19 cellular contexts compared by ENCODE assay signal in genomic region chr10:108812296-108812695, GRCh38.
DNase-seq lines count a peak whose midpoint lies in the region; ATAC-seq, FAIRE-seq and TF ChIP-seq lines count a peak whose summit lies in the region.
"Had no signal": no experiment of that assay in that cellular context is flagged by ENCODE, and none has a peak within 500 bp of the region (broad histone marks: within the 10 kb centered on the region; RNA-seq: fewer than 3 reads in every experiment).

No MANE protein-coding gene starts in this region.

- H3K9me3 Mint-ChIP-seq in HFFc6 = peaks cover 23% of the 10 kb centered on the region; the same call in 1 of the 2 replicates
- H3K9me3 Mint-ChIP-seq in endothelial cell (ENCODE audit: unreplicated experiment) = no peaks in the 10 kb centered on the region

- H3K4me3 ChIP-seq in SK-N-SH (ENCODE audit: low read depth in 2 of 2, low read length in 1 of 2) = no peak overlapping the region
- no peak overlapping the region for H3K4me3 ChIP-seq in upper lobe of left lung
- H3K4me3 ChIP-seq: BLaER1, GM12878 had no signal

- H3F3A ChIP-seq in SK-N-SH (replicated peaks; ENCODE audit: insufficient read depth) = peaks cover 24% of the 10 kb centered on the region

- H3K36me3 Mint-ChIP-seq in HFFc6 (ENCODE audit: low read depth) = no peaks in the 10 kb centered on the region
- H3K36me3 Mint-ChIP-seq in endothelial cell (ENCODE audit: low read depth, unreplicated experiment) = no peaks in the 10 kb centered on the region
- H3K36me3 Mint-ChIP-seq: CD14-positive monocyte; CD4-positive, alpha-beta memory T cell had no signal

- POLR2A ChIA-PET in SK-N-SH (lab: Yijun Ruan, JAX) = no interaction called here

- no peaks in the 10 kb centered on the region for H3K79me2 ChIP-seq in SK-N-SH (ENCODE audit: insufficient read depth)

- no peak overlapping the region for H3K4me3 Mint-ChIP-seq in HFFc6
- no peak overlapping the region for H3K4me3 Mint-ChIP-seq in endothelial cell (ENCODE audit: unreplicated experiment)
- H3K4me3 Mint-ChIP-seq: CD14-positive monocyte; CD4-positive, alpha-beta memory T cell had no signal

- no peaks in the 10 kb centered on the region; the same call in 1 of the 2 replicates for H3K9me2 ChIP-seq in SK-N-SH

- H3K4me1 Mint-ChIP-seq in HFFc6 (ENCODE audit: low read depth) (peaks cover 13% of the 10 kb centered on the region; the same call in 1 of the 2 replicates), endothelial cell (ENCODE audit: unreplicated experiment) (peaks cover 13% of the 10 kb centered on the region)
- H3K4me1 Mint-ChIP-seq: CD14-positive monocyte; CD4-positive, alpha-beta memory T cell had no signal

- peak; percentile 17 for DNase-seq in EL
- DNase-seq in HFFc6 = peak; percentile 62
- DNase-seq in SK-N-SH = no peak
- DNase-seq in endothelial cell (ENCODE audit: low spot score) = no peak
- no peak for DNase-seq in urothelium cell line (ENCODE audit: low spot score)
- DNase-seq in NCI-H510A (lab: John Stamatoyannopoulos, UW) = no peak
- DNase-seq in upper lobe of left lung = no peak
- DNase-seq: 8988T; CD4-positive, alpha-beta memory T cell; DMS153; DMS79; GDM1; GOT3; H7 had no signal

- TF ChIP-seq CTCF in HFFc6 (IDR thresholded peaks at IDR 0.05) = no peak
- TF ChIP-seq CTCF in SK-N-SH (IDR thresholded peaks at IDR 0.05) = no peak
- no peak for TF ChIP-seq CTCF in endothelial cell (IDR thresholded peaks at IDR 0.05; ENCODE audit: unreplicated experiment)
- TF ChIP-seq CTCF in upper lobe of left lung (IDR thresholded peaks at IDR 0.05) = no peak

- peak in 1 of 2 experiments; percentile 96; a peak in 3 of 4 replicates for TF ChIP-seq EP300 in SK-N-SH (IDR thresholded peaks at IDR 0.05; ENCODE audit: borderline replicate concordance in 1 of 2, low read depth in 1 of 2, low read length in 1 of 2)
- no peak for TF ChIP-seq EP300 in upper lobe of left lung (IDR thresholded peaks at IDR 0.05)

- peak overlapping the region; percentile 41; the same call in 1 of the 2 replicates for H3K4me2 ChIP-seq in SK-N-SH
- H3K4me2 ChIP-seq: BLaER1 had no signal

- H3K27ac Mint-ChIP-seq in HFFc6 = peak overlapping the region; percentile 24; the same call in 1 of the 2 replicates
- peak overlapping the region; percentile 13 for H3K27ac Mint-ChIP-seq in endothelial cell (ENCODE audit: unreplicated experiment)
- H3K27ac Mint-ChIP-seq: CD14-positive monocyte; CD4-positive, alpha-beta memory T cell had no signal

- H3K27me3 Mint-ChIP-seq in HFFc6 (ENCODE audit: insufficient read depth) (no peaks in the 10 kb centered on the region), endothelial cell (ENCODE audit: unreplicated experiment) (no peaks in the 10 kb centered on the region)
- H3K27me3 Mint-ChIP-seq: CD4-positive, alpha-beta memory T cell had no signal

- no peaks in the 10 kb centered on the region for H3K9me3 ChIP-seq in SK-N-SH
- H3K9me3 ChIP-seq in upper lobe of left lung = no peaks in the 10 kb centered on the region
- H3K9me3 ChIP-seq: BLaER1 had no signal

- TF ChIP-seq POLR2A in upper lobe of left lung (IDR thresholded peaks at IDR 0.05) = no peak

- WGBS in SK-N-SH (ENCODE audit: low lambda C conversion rate) = 12% methylated on average over 1 of the region's 1 CpG
- WGBS in upper lobe of left lung, 2 donors = 62% methylated on average over 1 of the region's 1 CpG

- CTCF ChIA-PET in SK-N-SH (lab: Yijun Ruan, JAX) = no interaction called here

- ATAC-seq in HG03432 (IDR thresholded peaks at IDR 0.05; ENCODE audit: unreplicated experiment) (no peak), upper lobe of left lung (ENCODE audit: low FRiP score in 2 of 2) (no peak)
- ATAC-seq: GM12878, HCT116 had no signal

- no peak for FAIRE-seq in urothelium cell line (lab: Jason Lieb, UNC)
- FAIRE-seq: GM12878 had no signal

- peak overlapping the region; percentile 45; the same call in 1 of the 2 replicates for H2AFZ ChIP-seq in SK-N-SH (ENCODE audit: low read depth)

- H3K4me1 ChIP-seq in SK-N-SH (ENCODE audit: control insufficient read depth in 1 of 2, insufficient read depth in 2 of 2, low read depth in 1 of 2, low read length in 1 of 2) (peaks cover 0 to 14% of the 10 kb centered on the region in 2 experiments; a peak in 1 of 4 replicates), upper lobe of left lung (no peaks in the 10 kb centered on the region)
- H3K4me1 ChIP-seq: BLaER1 had no signal

- H3K9ac ChIP-seq in SK-N-SH = peak overlapping the region; percentile 37; the same call in 1 of the 2 replicates
- H3K9ac ChIP-seq: BLaER1 had no signal

- no peaks in the 10 kb centered on the region for H4K20me1 ChIP-seq in SK-N-SH (ENCODE audit: insufficient read depth)
- H4K20me1 ChIP-seq: BLaER1 had no signal

- no peak for TF ChIP-seq RAD21 in SK-N-SH (IDR thresholded peaks at IDR 0.05; ENCODE audit: low read length)

- H3K27ac ChIP-seq in SK-N-SH (ENCODE audit: low read depth in 2 of 2, low read length in 1 of 2) (peak overlapping the region; percentile 19 to 99; a peak in 3 of 4 replicates), upper lobe of left lung (no peak overlapping the region)
- H3K27ac ChIP-seq: BLaER1 had no signal

- no peaks in the 10 kb centered on the region for H3K27me3 ChIP-seq in SK-N-SH (ENCODE audit: insufficient read depth)
- no peaks in the 10 kb centered on the region for H3K27me3 ChIP-seq in upper lobe of left lung
- H3K27me3 ChIP-seq: BLaER1 had no signal

- H3K36me3 ChIP-seq in SK-N-SH (replicated peaks in 1 of 2; ENCODE audit: control insufficient read depth in 1 of 2, insufficient read depth in 2 of 2, low read length in 1 of 2) (no peaks in the 10 kb centered on the region), upper lobe of left lung (no peaks in the 10 kb centered on the region)
- H3K36me3 ChIP-seq: BLaER1 had no signal

TF ChIP-seq in SK-N-SH, 30 proteins besides CTCF, POLR2A, EP300 and RAD21 (continues in another document):
- peak; percentile 83 for TF ChIP-seq NFIC (IDR thresholded peaks at IDR 0.05; ENCODE audit: borderline replicate concordance)
- no peak for TF ChIP-seq SMC3 (IDR thresholded peaks at IDR 0.05; ENCODE audit: low read depth, low read length)
- peak; percentile 33; the same call in 1 of the 2 replicates for TF ChIP-seq ZBTB33 (IDR thresholded peaks at IDR 0.05; ENCODE audit: borderline replicate concordance, low read depth)
- peak; percentile 81; the same call in 1 of the 2 replicates for TF ChIP-seq FOXM1 (IDR thresholded peaks at IDR 0.05; ENCODE audit: low read depth)
- no peak for TF ChIP-seq MXI1 (IDR thresholded peaks at IDR 0.05; ENCODE audit: low read depth, low read length)
- peak; percentile 70; the same call in 1 of the 2 replicates for TF ChIP-seq FOSL2 (IDR thresholded peaks at IDR 0.05; ENCODE audit: borderline replicate concordance, low read depth)
- TF ChIP-seq POLR2AphosphoS5 (IDR thresholded peaks at IDR 0.05; ENCODE audit: low read depth, low read length) = peak; percentile 49; the same call in 1 of the 2 replicates
- peak; percentile 44; the same call in 1 of the 2 replicates for TF ChIP-seq SIN3A (IDR thresholded peaks at IDR 0.05; ENCODE audit: borderline replicate concordance, low read depth, low read length)
- TF ChIP-seq CHD2 (IDR thresholded peaks at IDR 0.05; ENCODE audit: low read length, partially characterized antibody) = no peak
- TF ChIP-seq NRF1 (IDR thresholded peaks at IDR 0.05; ENCODE audit: low read depth, low read length) = no peak
- 0 out of 2 replicates have a peak, but pooled peaks have one; percentile 32 for TF ChIP-seq REST (IDR thresholded peaks at IDR 0.05; ENCODE audit: low read depth, low read length)
- peak; percentile 70; the same call in 1 of the 2 replicates for TF ChIP-seq RXRA (IDR thresholded peaks at IDR 0.05; ENCODE audit: borderline replicate concordance, low read depth)

Comparison
In these comparisons a context has a peak if more than half of its experiments do, and no peak if none do; other contexts are left out.
1. DNase-seq: peak in EL (single experiment) and HFFc6 (single experiment); none in SK-N-SH (single experiment), endothelial cell (single experiment), urothelium cell line (single experiment), NCI-H510A (single experiment) and upper lobe of left lung (0 of 2).
2. H3K27ac ChIP-seq: peak in SK-N-SH (2 of 2); none in upper lobe of left lung (0 of 4).